Comparison of ENCODE assay signal across 10 cellular contexts in the genomic region with DNA sequence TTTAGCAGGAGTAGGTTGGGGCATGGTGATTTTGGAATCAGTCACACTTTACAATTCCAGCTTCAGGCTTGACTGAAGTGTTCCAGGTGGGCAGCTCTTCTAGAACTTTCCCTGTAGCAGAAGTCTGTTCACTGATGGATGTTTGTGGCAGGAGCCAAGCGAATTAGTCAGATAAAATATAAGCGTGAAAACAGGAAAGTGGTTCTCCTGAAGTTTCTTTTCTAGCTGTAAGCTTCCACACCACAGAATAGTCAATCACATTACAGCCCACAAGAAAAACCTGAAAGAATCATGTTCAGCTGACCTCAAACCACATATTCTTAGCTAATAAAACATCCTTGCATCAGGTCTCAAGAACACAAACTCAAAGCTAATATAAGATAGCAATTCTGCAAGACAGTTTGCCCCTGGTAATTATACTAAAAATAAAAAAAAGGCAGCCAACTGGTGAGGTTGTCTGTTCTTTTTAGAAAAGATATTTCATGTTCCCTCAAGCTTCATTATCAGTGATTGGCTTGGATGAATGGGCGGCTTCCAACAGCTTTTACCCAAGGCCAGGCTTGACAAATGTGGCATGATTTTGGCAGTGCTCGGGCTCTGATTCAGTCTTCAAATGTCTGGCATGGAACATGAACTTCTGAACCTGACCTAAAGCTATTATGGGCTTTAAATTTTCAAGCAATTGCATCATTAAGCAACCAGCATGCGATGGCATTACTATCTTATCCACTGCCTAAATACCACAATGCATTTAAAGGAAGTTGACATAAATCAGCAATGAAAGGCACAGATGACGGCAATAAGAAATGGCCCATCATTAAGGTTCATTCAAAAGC.
A peak's percentile ranks its signal among the peaks of the same experiment; 100 is the strongest.
DNase-seq lines count a peak whose midpoint lies in the region; ATAC-seq, FAIRE-seq and TF ChIP-seq lines count a peak whose summit lies in the region.
"Had no signal": no experiment of that assay in that cellular context is flagged by ENCODE, and none has a peak within 500 bp of the region (broad histone marks: within the 10 kb centered on the region; RNA-seq: fewer than 3 reads in every experiment).

No MANE protein-coding gene starts in this region.

- no CpG with 5 or more reads among the region's 6 CpGs for WGBS in H9 (ENCODE audit: extremely low coverage, insufficient read length, low lambda C conversion rate)

- H2AFZ ChIP-seq in H9 (ENCODE audit: low read length), result no peak overlapping the region

- H2BK120ac ChIP-seq in H9 (ENCODE audit: low read depth, low read length, poor library complexity, severe bottlenecking), result no peak overlapping the region

- no peak overlapping the region for H4K91ac ChIP-seq in H9 (ENCODE audit: insufficient read length, low read depth, low read length)

- no peak overlapping the region for H3K14ac ChIP-seq in H9 (ENCODE audit: insufficient read depth, low read length)

- H3K36me3 Mint-ChIP-seq in H9 (ENCODE audit: insufficient read depth in 1 of 3, low read depth in 3 of 3), result no peaks in the 10 kb centered on the region; a peak in 1 of 7 replicates

- no peak overlapping the region; the same call in 1 of the 2 replicates for H2BK15ac ChIP-seq in H9 (ENCODE audit: low read depth, low read length)

- H4K8ac ChIP-seq in H9 (replicated peaks; ENCODE audit: insufficient read length, low read depth, low read length), result no peak overlapping the region

- H3K18ac ChIP-seq in H9 (ENCODE audit: insufficient read length, low read depth, low read length), result no peak overlapping the region

- no peaks in the 10 kb centered on the region for H3K36me3 ChIP-seq in gastrocnemius medialis

- no peaks in the 10 kb centered on the region for H3K79me1 ChIP-seq in H9 (ENCODE audit: insufficient read depth, low read depth, low read length, poor library complexity, severe bottlenecking)

- H3K27me3 Mint-ChIP-seq in H9 (ENCODE audit: low read depth), result no peaks in the 10 kb centered on the region
- H3K27me3 Mint-ChIP-seq: T-helper 17 cell had no signal

- no peak overlapping the region for H2AK5ac ChIP-seq in H9 (ENCODE audit: insufficient read length, low read length)

- H3K27ac ChIP-seq in H9 (ENCODE audit: insufficient read length, low read depth, low read length) (no peak overlapping the region), gastrocnemius medialis (peak overlapping the region in 3 of 4 donors; percentile 22 to 64 (median 43))

- H3K4ac ChIP-seq in H9 (ENCODE audit: low read depth, low read length), result no peak overlapping the region

- H3K4me2 ChIP-seq in H9 (ENCODE audit: insufficient read depth, insufficient read length, low read length), result no peak overlapping the region

- H3K27ac Mint-ChIP-seq in H9, result peak overlapping the region in 1 of 3 experiments; percentile 55; a peak in 1 of 7 replicates
- H3K27ac Mint-ChIP-seq: T-helper 17 cell had no signal

- ATAC-seq in gastrocnemius medialis, result peak; percentile 97 to 99
- ATAC-seq: T-helper 17 cell had no signal

- no peak overlapping the region for H2BK5ac ChIP-seq in H9 (ENCODE audit: insufficient read length, low read length)

- FAIRE-seq in RCC 7860 (lab: Jason Lieb, UNC), result peak; percentile 96

- H3K56ac ChIP-seq in H9 (ENCODE audit: insufficient read length, low read depth, low read length), result no peak overlapping the region

- H3K27me3 ChIP-seq in H9 (ENCODE audit: insufficient read depth, low read length), result no peaks in the 10 kb centered on the region
- no peaks in the 10 kb centered on the region for H3K27me3 ChIP-seq in gastrocnemius medialis

- peak overlapping the region; percentile 29 for H3K9ac ChIP-seq in H9 (ENCODE audit: extremely low read depth, insufficient read length, low read length)

- in situ Hi-C loops in gastrocnemius medialis (cut with MboI; ENCODE audit: low sequenced_read_pairs in 4 of 4), result loop anchor here in 2 of 4 donors (25.0 kb wide), 1 partner anchor 743 kb away; no protein-coding TSS in a partner anchor

- H3K4me1 Mint-ChIP-seq in H9, result peaks cover 54 to 57% of the 10 kb centered on the region in 2 experiments
- H3K4me1 Mint-ChIP-seq: T-helper 17 cell had no signal

- no peak for TF ChIP-seq CTCF in H9 (conservative IDR thresholded peaks at IDR 0.05)
- no peak for TF ChIP-seq CTCF in fibroblast of mammary gland (conservative IDR thresholded peaks at IDR 0.05; ENCODE audit: control insufficient read depth, insufficient read depth, low read depth, low read length)
- no peak for TF ChIP-seq CTCF in gastrocnemius medialis (IDR thresholded peaks at IDR 0.05 in 4 of 5, conservative IDR thresholded peaks at IDR 0.05 in 1 of 5)

- H3K23me2 ChIP-seq in H9 (ENCODE audit: insufficient read length, low read depth, low read length, poor library complexity, severe bottlenecking), result no peaks in the 10 kb centered on the region

- H2BK20ac ChIP-seq in H9 (ENCODE audit: low read depth, low read length, poor library complexity, severe bottlenecking), result no peak overlapping the region

- no peak overlapping the region for H3K4me3 Mint-ChIP-seq in H9
- H3K4me3 Mint-ChIP-seq: T-helper 17 cell had no signal

- no peaks in the 10 kb centered on the region for H4K20me1 ChIP-seq in H9 (ENCODE audit: control insufficient read depth, insufficient read depth, insufficient read length)

- H3K79me2 ChIP-seq in H9 (ENCODE audit: insufficient read depth, low read length), result no peaks in the 10 kb centered on the region

- H3K23ac ChIP-seq in H9 (ENCODE audit: insufficient read length, low read depth, low read length), result no peak overlapping the region

- no peak for TF ChIP-seq POLR2A in gastrocnemius medialis (IDR thresholded peaks at IDR 0.05)

- no peak overlapping the region for H3T11ph ChIP-seq in H9 (ENCODE audit: low read length)

- no peak overlapping the region for H4K5ac ChIP-seq in H9 (ENCODE audit: insufficient read length, low read depth, low read length)

- H3K4me3 ChIP-seq in fibroblast of mammary gland (ENCODE audit: control insufficient read depth, low read depth, low read length), result no peak overlapping the region
- H3K4me3 ChIP-seq in gastrocnemius medialis, result no peak overlapping the region

- no peaks in the 10 kb centered on the region for H3K9me3 ChIP-seq in H9 (ENCODE audit: control insufficient read depth, low read depth, low read length)
- H3K9me3 ChIP-seq in gastrocnemius medialis, result no peaks in the 10 kb centered on the region

- no peak overlapping the region for H2BK12ac ChIP-seq in H9 (ENCODE audit: insufficient read length, low read depth, low read length)

- H3K4me1 ChIP-seq in H9 (ENCODE audit: insufficient read depth, low read length), result peaks cover 28% of the 10 kb centered on the region
- peaks cover 9 to 29% of the 10 kb centered on the region in 2 donors for H3K4me1 ChIP-seq in gastrocnemius medialis

- DNase-seq in H9 (no peak), RCC 7860 (ENCODE audit: low spot score) (peak; percentile 89), fibroblast of mammary gland (ENCODE audit: low read depth) (peak; percentile 96), gastrocnemius medialis (peak; percentile 56 to 68), DMS153 (lab: John Stamatoyannopoulos, UW) (no peak), NCI-H2107 (lab: John Stamatoyannopoulos, UW) (no peak), NCI-H128 (lab: John Stamatoyannopoulos, UW; ENCODE audit: unreplicated experiment) (no peak), NCI-H526 (lab: John Stamatoyannopoulos, UW) (no peak)
- DNase-seq: activated effector memory CD4-positive, alpha-beta T cell treated with Interleukin-2 at 50 U/mL for 16 hours; T-helper 17 cell had no signal

- intact Hi-C loops in gastrocnemius medialis (cut with DNase I; ENCODE audit: low total_unique reads), result loop anchor here (5.0 kb wide), 1 partner anchor 283 kb away; no protein-coding TSS in a partner anchor

- no peaks in the 10 kb centered on the region for H3K9me3 Mint-ChIP-seq in H9

Comparison
In these comparisons a context has a peak if more than half of its experiments do, and no peak if none do; other contexts are left out.
1. DNase-seq: peak in RCC 7860 (single experiment), fibroblast of mammary gland (single experiment) and gastrocnemius medialis (2 of 2); none in H9 (single experiment), DMS153 (single experiment), NCI-H2107 (single experiment), NCI-H128 (single experiment) and NCI-H526 (0 of 2).